ENCODE assay signal across 1 cellular context in genomic region chr12:80938397-80938796, GRCh38.
A peak's percentile ranks its signal among the peaks of the same experiment; 100 is the strongest.
TF ChIP-seq lines count a peak whose summit lies in the region.

No MANE protein-coding gene starts in this region.

TF ChIP-seq in HepG2, 621 proteins besides CTCF, POLR2A, EP300 and RAD21 (continued from another document):
- TF ChIP-seq THRA (CRISPR knock-in tag; IDR thresholded peaks at IDR 0.05; ENCODE audit: borderline replicate concordance): no peak
- TF ChIP-seq TGIF2 (CRISPR knock-in tag; IDR thresholded peaks at IDR 0.05): no peak
- TF ChIP-seq ZNF230 (CRISPR knock-in tag; IDR thresholded peaks at IDR 0.05): no peak
- TF ChIP-seq, protein P1, sequence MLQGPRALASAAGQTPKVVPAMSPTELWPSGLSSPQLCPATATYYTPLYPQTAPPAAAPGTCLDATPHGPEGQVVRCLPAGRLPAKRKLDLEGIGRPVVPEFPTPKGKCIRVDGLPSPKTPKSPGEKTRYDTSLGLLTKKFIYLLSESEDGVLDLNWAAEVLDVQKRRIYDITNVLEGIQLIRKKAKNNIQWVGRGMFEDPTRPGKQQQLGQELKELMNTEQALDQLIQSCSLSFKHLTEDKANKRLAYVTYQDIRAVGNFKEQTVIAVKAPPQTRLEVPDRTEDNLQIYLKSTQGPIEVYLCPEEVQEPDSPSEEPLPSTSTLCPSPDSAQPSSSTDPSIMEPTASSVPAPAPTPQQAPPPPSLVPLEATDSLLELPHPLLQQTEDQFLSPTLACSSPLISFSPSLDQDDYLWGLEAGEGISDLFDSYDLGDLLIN (CRISPR knock-in tag; IDR thresholded peaks at IDR 0.05; ENCODE audit: borderline replicate concordance): no peak
- TF ChIP-seq MED1 (CRISPR knock-in tag; IDR thresholded peaks at IDR 0.05): peak; percentile 44; the same call in 1 of the 2 replicates
- TF ChIP-seq SOX13 (IDR thresholded peaks at IDR 0.05): no peak
- 0 out of 4 replicates have a peak, but pooled peaks of 1 of the 2 experiments have one; percentile 17 for TF ChIP-seq SOX13 (CRISPR knock-in tag; conservative IDR thresholded peaks at IDR 0.05 in 1 of 2, IDR thresholded peaks at IDR 0.05 in 1 of 2)
- TF ChIP-seq SMARCC2 (IDR thresholded peaks at IDR 0.05): no peak
- TF ChIP-seq ZNF501 (CRISPR knock-in tag; IDR thresholded peaks at IDR 0.05): no peak
- TF ChIP-seq, protein P2, sequence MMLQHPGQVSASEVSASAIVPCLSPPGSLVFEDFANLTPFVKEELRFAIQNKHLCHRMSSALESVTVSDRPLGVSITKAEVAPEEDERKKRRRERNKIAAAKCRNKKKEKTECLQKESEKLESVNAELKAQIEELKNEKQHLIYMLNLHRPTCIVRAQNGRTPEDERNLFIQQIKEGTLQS (CRISPR knock-in tag; IDR thresholded peaks at IDR 0.05): no peak
- TF ChIP-seq, protein P3, sequence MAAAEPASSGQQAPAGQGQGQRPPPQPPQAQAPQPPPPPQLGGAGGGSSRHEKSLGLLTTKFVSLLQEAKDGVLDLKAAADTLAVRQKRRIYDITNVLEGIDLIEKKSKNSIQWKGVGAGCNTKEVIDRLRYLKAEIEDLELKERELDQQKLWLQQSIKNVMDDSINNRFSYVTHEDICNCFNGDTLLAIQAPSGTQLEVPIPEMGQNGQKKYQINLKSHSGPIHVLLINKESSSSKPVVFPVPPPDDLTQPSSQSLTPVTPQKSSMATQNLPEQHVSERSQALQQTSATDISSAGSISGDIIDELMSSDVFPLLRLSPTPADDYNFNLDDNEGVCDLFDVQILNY (CRISPR knock-in tag; conservative IDR thresholded peaks at IDR 0.05): no peak
- peak; percentile 51; the same call in 1 of the 2 replicates for TF ChIP-seq GFI1 (CRISPR knock-in tag; IDR thresholded peaks at IDR 0.05; ENCODE audit: borderline replicate concordance)
- TF ChIP-seq, protein P4, sequence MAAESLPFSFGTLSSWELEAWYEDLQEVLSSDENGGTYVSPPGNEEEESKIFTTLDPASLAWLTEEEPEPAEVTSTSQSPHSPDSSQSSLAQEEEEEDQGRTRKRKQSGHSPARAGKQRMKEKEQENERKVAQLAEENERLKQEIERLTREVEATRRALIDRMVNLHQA (CRISPR knock-in tag; IDR thresholded peaks at IDR 0.05): no peak
- no peak for TF ChIP-seq ZNF253 (CRISPR knock-in tag; IDR thresholded peaks at IDR 0.05; ENCODE audit: borderline replicate concordance)
- TF ChIP-seq BCL6 (CRISPR knock-in tag; IDR thresholded peaks at IDR 0.05): peak; percentile 17; the same call in 1 of the 2 replicates
- TF ChIP-seq ATF7-NPFF (CRISPR knock-in tag; IDR thresholded peaks at IDR 0.05; ENCODE audit: low read depth): no peak
- peak; percentile 19; the same call in 1 of the 2 replicates for TF ChIP-seq HOMEZ (CRISPR knock-in tag; IDR thresholded peaks at IDR 0.05; ENCODE audit: low read depth)
- TF ChIP-seq HOXA3 (CRISPR knock-in tag; IDR thresholded peaks at IDR 0.05): no peak
- peak; percentile 52; the same call in 1 of the 2 replicates for TF ChIP-seq ONECUT2 (CRISPR knock-in tag; IDR thresholded peaks at IDR 0.05)
- TF ChIP-seq RARA (CRISPR knock-in tag; IDR thresholded peaks at IDR 0.05): 0 out of 2 replicates have a peak, but pooled peaks have one; percentile 17
- TF ChIP-seq FOXA3 (CRISPR knock-in tag; IDR thresholded peaks at IDR 0.05): peak; percentile 26; the same call in 1 of the 2 replicates
- TF ChIP-seq HMG20A (CRISPR knock-in tag; IDR thresholded peaks at IDR 0.05; ENCODE audit: borderline replicate concordance): no peak
- TF ChIP-seq YEATS4 (CRISPR knock-in tag; IDR thresholded peaks at IDR 0.05; ENCODE audit: borderline replicate concordance): 0 out of 2 replicates have a peak, but pooled peaks have one; percentile 1
- TF ChIP-seq, protein P5, sequence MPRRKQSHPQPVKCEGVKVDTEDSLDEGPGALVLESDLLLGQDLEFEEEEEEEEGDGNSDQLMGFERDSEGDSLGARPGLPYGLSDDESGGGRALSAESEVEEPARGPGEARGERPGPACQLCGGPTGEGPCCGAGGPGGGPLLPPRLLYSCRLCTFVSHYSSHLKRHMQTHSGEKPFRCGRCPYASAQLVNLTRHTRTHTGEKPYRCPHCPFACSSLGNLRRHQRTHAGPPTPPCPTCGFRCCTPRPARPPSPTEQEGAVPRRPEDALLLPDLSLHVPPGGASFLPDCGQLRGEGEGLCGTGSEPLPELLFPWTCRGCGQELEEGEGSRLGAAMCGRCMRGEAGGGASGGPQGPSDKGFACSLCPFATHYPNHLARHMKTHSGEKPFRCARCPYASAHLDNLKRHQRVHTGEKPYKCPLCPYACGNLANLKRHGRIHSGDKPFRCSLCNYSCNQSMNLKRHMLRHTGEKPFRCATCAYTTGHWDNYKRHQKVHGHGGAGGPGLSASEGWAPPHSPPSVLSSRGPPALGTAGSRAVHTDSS (CRISPR knock-in tag; conservative IDR thresholded peaks at IDR 0.05): no peak
- TF ChIP-seq ZNF333 (CRISPR knock-in tag; IDR thresholded peaks at IDR 0.05; ENCODE audit: borderline replicate concordance): no peak
- TF ChIP-seq TEAD3 (CRISPR knock-in tag; optimal IDR thresholded peaks at IDR 0.05; ENCODE audit: borderline replicate concordance): peak; percentile 91
- TF ChIP-seq ADNP (CRISPR knock-in tag; IDR thresholded peaks at IDR 0.05): no peak
- no peak for TF ChIP-seq KAT2B (IDR thresholded peaks at IDR 0.05; ENCODE audit: borderline replicate concordance, low read depth, low read length)
- 0 out of 2 replicates have a peak, but pooled peaks have one; percentile 19 for TF ChIP-seq TBX3 (IDR thresholded peaks at IDR 0.05; ENCODE audit: borderline replicate concordance)
- TF ChIP-seq ZNF7 (CRISPR knock-in tag; IDR thresholded peaks at IDR 0.05): no peak
- peak; percentile 91 for TF ChIP-seq ZSCAN29 (CRISPR knock-in tag; conservative IDR thresholded peaks at IDR 0.05)
- TF ChIP-seq ZNF431 (CRISPR knock-in tag; IDR thresholded peaks at IDR 0.05; ENCODE audit: borderline replicate concordance, low read depth): no peak
- 0 out of 2 replicates have a peak, but pooled peaks have one; percentile 28 for TF ChIP-seq DPF2 (CRISPR knock-in tag; IDR thresholded peaks at IDR 0.05; ENCODE audit: borderline replicate concordance, low read depth)
- TF ChIP-seq ZNF468 (CRISPR knock-in tag; IDR thresholded peaks at IDR 0.05): no peak
- no peak for TF ChIP-seq NFRKB (IDR thresholded peaks at IDR 0.05)
- TF ChIP-seq ZNF530 (CRISPR knock-in tag; IDR thresholded peaks at IDR 0.05; ENCODE audit: low read depth): no peak
TF ChIP-seq in HepG2: peak in this region for 25.
